16 cellular contexts compared by ENCODE assay signal in genomic region chr3:20246662-20247061, GRCh38.
DNase-seq lines count a peak whose midpoint lies in the region; ATAC-seq and TF ChIP-seq lines count a peak whose summit lies in the region.
"Had no signal": no experiment of that assay in that cellular context is flagged by ENCODE, and none has a peak within 500 bp of the region (broad histone marks: within the 10 kb centered on the region; RNA-seq: fewer than 3 reads in every experiment).

No MANE protein-coding gene starts in this region.

- peaks cover 5 to 12% of the 10 kb centered on the region in 2 donors for H3K27me3 Mint-ChIP-seq in natural killer cell (ENCODE audit: low read depth in 2 of 2)
- H3K27me3 Mint-ChIP-seq in activated naive CD4-positive, alpha-beta T cell treated with anti-CD3 and anti-CD28 coated beads for 36 hours (ENCODE audit: low read depth), result no peaks in the 10 kb centered on the region

- H3K79me2 ChIP-seq in OCI-LY3 (ENCODE audit: low read length), result no peaks in the 10 kb centered on the region

- ATAC-seq in GM18867 (IDR thresholded peaks at IDR 0.05; ENCODE audit: unreplicated experiment), result peak; percentile 95
- ATAC-seq in GM21529 (IDR thresholded peaks at IDR 0.05; ENCODE audit: unreplicated experiment), result peak; percentile 87
- ATAC-seq in HG03066 (IDR thresholded peaks at IDR 0.05; ENCODE audit: low read depth, unreplicated experiment), result peak; percentile 81
- no peak for ATAC-seq in natural killer cell

- H4K20me1 ChIP-seq in OCI-LY3 (ENCODE audit: insufficient read depth, low read length), result no peaks in the 10 kb centered on the region

- CTCF ChIA-PET in activated naive CD4-positive, alpha-beta T cell treated with anti-CD3 and anti-CD28 coated beads for 36 hours (lab: Charles Lee), result no interaction called here

- H3K4me2 ChIP-seq in OCI-LY3 (ENCODE audit: low read length), result peak overlapping the region; percentile 48

- H3K9me3 ChIP-seq in OCI-LY3 (ENCODE audit: insufficient read depth, low read length), result peaks cover 9% of the 10 kb centered on the region; the same call in 1 of the 2 replicates

- no peaks in the 10 kb centered on the region for H3K4me1 Mint-ChIP-seq in natural killer cell
- no peaks in the 10 kb centered on the region for H3K4me1 Mint-ChIP-seq in activated naive CD4-positive, alpha-beta T cell treated with anti-CD3 and anti-CD28 coated beads for 36 hours (ENCODE audit: low read depth)

- peaks cover 22% of the 10 kb centered on the region for H3K4me1 ChIP-seq in OCI-LY3 (ENCODE audit: low read length)
- H3K4me1 ChIP-seq: sigmoid colon had no signal

- H2AFZ ChIP-seq in OCI-LY3 (ENCODE audit: low read depth, low read length), result no peak overlapping the region

- H3K4me3 Mint-ChIP-seq in natural killer cell, result no peak overlapping the region
- H3K4me3 Mint-ChIP-seq in activated naive CD4-positive, alpha-beta T cell treated with anti-CD3 and anti-CD28 coated beads for 36 hours, result no peak overlapping the region
- H3K4me3 Mint-ChIP-seq: activated T-helper 1 cell treated with anti-CD3 and anti-CD28 coated beads, Interleukin-12 subunit alpha, Interleukin-12 subunit beta, Interleukin-2, Interleukin-4 antibody, amounts not matched to agents 30 ng/mL and 10 ng/mL and 1 ng/mL, durations not matched to agents 14 hours and 24 hours and 36 hours; neural crest cell had no signal

- DNase-seq in natural killer cell (no peak), dermis blood vessel endothelial cell (no peak), AG08395 (ENCODE audit: low spot score) (no peak)
- no peak for DNase-seq in activated naive CD4-positive, alpha-beta T cell treated with anti-CD3 and anti-CD28 coated beads for 36 hours
- DNase-seq: C1 segment of cervical spinal cord, mammary epithelial cell, NCI-H1417 treated with DMSO at 0.1 percent for 48 hours, NCI-H69, sigmoid colon, T1000 had no signal

- H3K4me3 ChIP-seq in OCI-LY3 (ENCODE audit: low read length), result no peak overlapping the region
- H3K4me3 ChIP-seq: sigmoid colon had no signal

- no peak overlapping the region for H3K9ac ChIP-seq in OCI-LY3 (ENCODE audit: low read length)

- H3K27me3 ChIP-seq in OCI-LY3 (ENCODE audit: low read depth, low read length), result no peaks in the 10 kb centered on the region
- H3K27me3 ChIP-seq: sigmoid colon had no signal

- no peak overlapping the region for H3K27ac Mint-ChIP-seq in natural killer cell
- H3K27ac Mint-ChIP-seq in activated naive CD4-positive, alpha-beta T cell treated with anti-CD3 and anti-CD28 coated beads for 36 hours, result no peak overlapping the region
- H3K27ac Mint-ChIP-seq: activated T-helper 1 cell treated with anti-CD3 and anti-CD28 coated beads, Interleukin-12 subunit alpha, Interleukin-12 subunit beta, Interleukin-2, Interleukin-4 antibody, amounts not matched to agents 30 ng/mL and 10 ng/mL and 1 ng/mL, durations not matched to agents 14 hours and 24 hours and 36 hours had no signal

- H3K36me3 Mint-ChIP-seq in natural killer cell, result peaks cover 15% of the 10 kb centered on the region
- no peaks in the 10 kb centered on the region for H3K36me3 Mint-ChIP-seq in activated naive CD4-positive, alpha-beta T cell treated with anti-CD3 and anti-CD28 coated beads for 36 hours (ENCODE audit: low read depth)

- TF ChIP-seq CTCF in OCI-LY3 (IDR thresholded peaks at IDR 0.05; ENCODE audit: low read depth, low read length) (no peak), natural killer cell (IDR thresholded peaks at IDR 0.05) (no peak)

- H3K9me3 Mint-ChIP-seq in natural killer cell, result no peaks in the 10 kb centered on the region
- H3K9me3 Mint-ChIP-seq in activated naive CD4-positive, alpha-beta T cell treated with anti-CD3 and anti-CD28 coated beads for 36 hours, result peaks cover 21% of the 10 kb centered on the region
- H3K9me3 Mint-ChIP-seq: activated T-helper 1 cell treated with anti-CD3 and anti-CD28 coated beads, Interleukin-12 subunit alpha, Interleukin-12 subunit beta, Interleukin-2, Interleukin-4 antibody, amounts not matched to agents 30 ng/mL and 10 ng/mL and 1 ng/mL, durations not matched to agents 14 hours and 24 hours and 36 hours had no signal

- H3K36me3 ChIP-seq in OCI-LY3 (replicated peaks; ENCODE audit: low read depth, low read length), result peaks cover 8% of the 10 kb centered on the region
- H3K36me3 ChIP-seq: sigmoid colon had no signal

- H3K27ac ChIP-seq in OCI-LY3 (ENCODE audit: low read length), result peak overlapping the region; percentile 61
- H3K27ac ChIP-seq: sigmoid colon had no signal

- intact Hi-C loops in natural killer cell (cut with micrococcal nuclease), result no loop called here
- intact Hi-C loops in activated naive CD4-positive, alpha-beta T cell treated with anti-CD3 and anti-CD28 coated beads for 36 hours (cut with micrococcal nuclease), result no loop called here

Comparison
In these comparisons a context has a peak if more than half of its experiments do, and no peak if none do; other contexts are left out.
1. ATAC-seq: peak in GM18867 (single experiment), GM21529 (single experiment) and HG03066 (single experiment); none in natural killer cell (0 of 3).